ENCODE assay signal across 8 cellular contexts in genomic region chr2:42169869-42170465, GRCh38. TPM values are rescaled to one million over a fixed set of nuclear protein-coding genes. Genes with fewer than 3 reads are reported as not detected.
DNase-seq lines count a peak whose midpoint lies in the region; ATAC-seq, FAIRE-seq and TF ChIP-seq lines count a peak whose summit lies in the region.

No MANE protein-coding gene starts in this region.

- no peaks in the 10 kb centered on the region for H3K9me3 Mint-ChIP-seq in activated naive CD4-positive, alpha-beta T cell treated with anti-CD3 and anti-CD28 coated beads, Interleukin-2, amount 10 ng/mL, durations not matched to agents 7 days and 5 days

- 1% methylated on average over 11 of the region's 11 CpGs for WGBS in testis, 2 donors

- no peaks in the 10 kb centered on the region for H3K36me3 ChIP-seq in ES-I3 (ENCODE audit: insufficient read depth, low read length)
- H3K36me3 ChIP-seq in keratinocyte (ENCODE audit: control insufficient read depth in 2 of 2, extremely low read depth in 1 of 2, insufficient read depth in 2 of 2, low read length in 2 of 2), result no peaks in the 10 kb centered on the region
- H3K36me3 ChIP-seq in testis (ENCODE audit: low read depth, missing control alignments), result no peaks in the 10 kb centered on the region

- no peak overlapping the region for H3K4me3 Mint-ChIP-seq in activated naive CD4-positive, alpha-beta T cell treated with anti-CD3 and anti-CD28 coated beads, Interleukin-2, amount 10 ng/mL, durations not matched to agents 7 days and 5 days

- dilution Hi-C loops in keratinocyte (cut with MboI; ENCODE audit: extremely low pct_ligation_motif_present, low sequenced_read_pairs), result no loop called here

- DNase-seq in HL-60 (ENCODE audit: low read depth in 1 of 2, low spot score in 1 of 2) (peak in 1 of 2 experiments; percentile 13), keratinocyte (ENCODE audit: low read depth, low spot score) (no peak), testis (no peak), NCI-H510A treated with DMSO at 0.1 percent for 48 hours (lab: John Stamatoyannopoulos, UW) (no peak), dedifferentiated amniotic fluid mesenchymal stem cell (ENCODE audit: extremely low spot score) (no peak)
- DNase-seq in activated naive CD4-positive, alpha-beta T cell treated with anti-CD3 and anti-CD28 coated beads, Interleukin-2, amount 10 ng/mL, durations not matched to agents 7 days and 5 days, result peak; percentile 39

- H3K27ac ChIP-seq in HL-60 (replicated peaks), result peak overlapping the region; percentile 88
- peak overlapping the region; percentile 78 for H3K27ac ChIP-seq in keratinocyte (ENCODE audit: control insufficient read depth, insufficient read depth, low read length)
- H3K27ac ChIP-seq in testis, result peak overlapping the region; percentile 84 to 90

- H3K27me3 Mint-ChIP-seq in activated naive CD4-positive, alpha-beta T cell treated with anti-CD3 and anti-CD28 coated beads, Interleukin-2, amount 10 ng/mL, durations not matched to agents 7 days and 5 days, result no peaks in the 10 kb centered on the region

- no peaks in the 10 kb centered on the region for H3K9me3 ChIP-seq in ES-I3 (ENCODE audit: control insufficient read depth, insufficient read depth, low read length)
- no peaks in the 10 kb centered on the region for H3K9me3 ChIP-seq in keratinocyte (ENCODE audit: control insufficient read depth, low read depth, low read length)
- no peaks in the 10 kb centered on the region for H3K9me3 ChIP-seq in testis

- H2AFZ ChIP-seq in keratinocyte (ENCODE audit: control insufficient read depth, low read length), result peak overlapping the region; percentile 94

- peaks cover 50% of the 10 kb centered on the region for H3K79me2 ChIP-seq in keratinocyte (ENCODE audit: control insufficient read depth, insufficient read depth, low read length)

- H3K9me1 ChIP-seq in keratinocyte (ENCODE audit: control insufficient read depth, extremely low read depth, insufficient read depth, low read length), result no peaks in the 10 kb centered on the region

- TF ChIP-seq POLR2A in testis (IDR thresholded peaks at IDR 0.05), result no peak

- H3K4me2 ChIP-seq in keratinocyte (ENCODE audit: control insufficient read depth, extremely low read depth, insufficient read depth, low read depth, low read length), result peak overlapping the region; percentile 92

- H3K4me1 ChIP-seq in ES-I3 (ENCODE audit: insufficient read depth, low read length) (peaks cover 17% of the 10 kb centered on the region), keratinocyte (ENCODE audit: control insufficient read depth, extremely low read depth, insufficient read depth, low read length) (peaks cover 17% of the 10 kb centered on the region), testis (peaks cover 24% of the 10 kb centered on the region)

- H3K4me1 Mint-ChIP-seq in activated naive CD4-positive, alpha-beta T cell treated with anti-CD3 and anti-CD28 coated beads, Interleukin-2, amount 10 ng/mL, durations not matched to agents 7 days and 5 days, result peaks cover 27% of the 10 kb centered on the region

- H3K4me3 ChIP-seq in HL-60 (replicated peaks; ENCODE audit: insufficient read depth, low read length) (peak overlapping the region; percentile 75), keratinocyte (ENCODE audit: control insufficient read depth in 2 of 3, extremely low read depth in 1 of 3, insufficient read depth in 2 of 3, low read depth in 1 of 3, low read length in 3 of 3) (peak overlapping the region; percentile 75 to 96 (median 88)), testis (peak overlapping the region; percentile 86)

- intact Hi-C loops in testis (cut with DNase I; ENCODE audit: low total_unique reads), result no loop called here

- peaks cover 8% of the 10 kb centered on the region for H3K36me3 Mint-ChIP-seq in activated naive CD4-positive, alpha-beta T cell treated with anti-CD3 and anti-CD28 coated beads, Interleukin-2, amount 10 ng/mL, durations not matched to agents 7 days and 5 days

- H3K9ac ChIP-seq in ES-I3 (ENCODE audit: low read depth, low read length) (peak overlapping the region; percentile 87), keratinocyte (ENCODE audit: control insufficient read depth, extremely low read depth, insufficient read depth, low read length) (peak overlapping the region; percentile 91)

- H3K27me3 ChIP-seq in HL-60 (ENCODE audit: insufficient read depth, poor library complexity, severe bottlenecking) (no peaks in the 10 kb centered on the region), keratinocyte (ENCODE audit: control insufficient read depth, extremely low read depth, insufficient read depth, low read length) (no peaks in the 10 kb centered on the region), testis (no peaks in the 10 kb centered on the region)

- CTCF ChIA-PET in activated naive CD4-positive, alpha-beta T cell treated with anti-CD3 and anti-CD28 coated beads, Interleukin-2, amount 10 ng/mL, durations not matched to agents 7 days and 5 days (lab: Charles Lee), result interaction anchor here (0.9 to 2.8 kb wide), 7 partner anchors 10 to 82 kb away, joined by 3 to 24 read pairs (median 5); no protein-coding TSS in a partner anchor

- ATAC-seq in GM21360 (IDR thresholded peaks at IDR 0.05; ENCODE audit: unreplicated experiment), result peak; percentile 28

- TF ChIP-seq CTCF in HL-60 (IDR thresholded peaks at IDR 0.05; ENCODE audit: insufficient read depth, low read length) (no peak), keratinocyte (optimal IDR thresholded peaks at IDR 0.05 in 1 of 3, IDR thresholded peaks at IDR 0.05 in 1 of 3, conservative IDR thresholded peaks at IDR 0.05 in 1 of 3; ENCODE audit: extremely low read depth in 1 of 3, insufficient read depth in 2 of 3, low read length in 3 of 3) (no peak), testis (IDR thresholded peaks at IDR 0.05) (no peak)

- no peaks in the 10 kb centered on the region for H4K20me1 ChIP-seq in keratinocyte (ENCODE audit: control insufficient read depth, extremely low read depth, insufficient read depth, low read length)

- no peak for FAIRE-seq in keratinocyte (lab: Jason Lieb, UNC)

- no peak overlapping the region for H3K27ac Mint-ChIP-seq in activated naive CD4-positive, alpha-beta T cell treated with anti-CD3 and anti-CD28 coated beads, Interleukin-2, amount 10 ng/mL, durations not matched to agents 7 days and 5 days

RNA-seq across cellular contexts. Expression of gene EML4, which starts 0.8 kb away (rescaled TPM):
- polyA plus RNA-seq in keratinocyte (23.6 to 36.4 TPM (median 30.2 TPM) in 3 replicates), testis (ENCODE audit: insufficient read depth, low read depth, low replicate concordance) (49.0 TPM)
- 19.6 TPM for polyA plus RNA-seq in keratinocyte (2011; ENCODE audit: low read depth)
- polyA plus RNA-seq in keratinocyte (2011; cell fraction: cytosol; rRNA removed), result 15.2 and 25.0 TPM in 2 replicates
- polyA plus RNA-seq in keratinocyte (2011; cell fraction: nucleus; rRNA removed), result 29.7 and 37.8 TPM in 2 replicates
- polyA plus RNA-seq in keratinocyte (2012; ENCODE audit: low replicate concordance), result 10.5 and 21.2 TPM in 2 replicates
- 23.4 to 66.9 TPM (median 41.5 TPM) in 3 replicates for polyA minus RNA-seq in keratinocyte
- 22.6 TPM for polyA minus RNA-seq in keratinocyte (2011; cell fraction: cytosol; rRNA and poly(A)+ RNA removed)
- polyA minus RNA-seq in keratinocyte (2011; cell fraction: nucleus; rRNA and poly(A)+ RNA removed), result 28.4 and 65.1 TPM in 2 replicates
- total RNA-seq in testis, result 10 to 100 TPM; 67.1 to 71.0 TPM
